In the genomic region with DNA sequence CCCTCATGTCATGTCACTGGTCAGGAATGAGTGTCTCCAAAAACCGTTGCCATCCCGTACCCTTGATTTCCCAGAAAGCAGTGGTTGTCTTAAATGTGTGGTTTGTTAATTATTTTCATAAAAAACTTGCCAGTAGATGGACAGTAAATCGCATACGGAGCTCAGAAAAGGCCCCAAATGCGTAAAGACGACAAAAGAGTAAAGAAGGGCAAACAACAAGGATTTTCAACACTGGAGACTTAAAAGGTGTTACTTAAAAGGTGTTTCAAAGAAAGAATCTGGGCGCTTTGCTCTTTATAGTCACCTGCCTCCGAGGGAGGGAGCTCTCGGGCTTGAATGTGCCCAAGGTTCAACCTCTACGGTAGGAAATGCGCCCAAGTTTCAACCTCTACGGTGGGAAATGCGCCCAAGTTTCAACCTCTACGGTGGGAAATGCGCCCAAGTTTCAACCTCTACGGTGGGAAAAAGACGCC, we compare ENCODE assay signal across 8 cellular contexts. TPM values are rescaled to one million over a fixed set of nuclear protein-coding genes. Genes with fewer than 3 reads are reported as not detected.
DNase-seq lines count a peak whose midpoint lies in the region; ATAC-seq, FAIRE-seq and TF ChIP-seq lines count a peak whose summit lies in the region.

No MANE protein-coding gene starts in this region.

- no peak for TF ChIP-seq CTCF in upper lobe of right lung (IDR thresholded peaks at IDR 0.05)

- peaks cover 13% of the 10 kb centered on the region for H3K4me1 ChIP-seq in mononuclear cell (ENCODE audit: insufficient read depth, low read length)
- peaks cover 5% of the 10 kb centered on the region for H3K4me1 ChIP-seq in upper lobe of right lung

- H3K27ac ChIP-seq in upper lobe of right lung, result peak overlapping the region; percentile 96

- H3K36me3 ChIP-seq in upper lobe of right lung, result no peaks in the 10 kb centered on the region

- H3K27me3 ChIP-seq in mononuclear cell (ENCODE audit: insufficient read depth, low read length) (no peaks in the 10 kb centered on the region), upper lobe of right lung (no peaks in the 10 kb centered on the region)

- DNase-seq in HK-2 (ENCODE audit: unreplicated experiment), result peak; percentile 17
- DNase-seq in RPMI8226, result peak; percentile 73
- DNase-seq in upper lobe of right lung, result no peak
- DNase-seq in stimulated activated CD4-positive, alpha-beta T cell treated with anti-CD3 and anti-CD28 coated beads, Interleukin-4, amount 100 ng/mL, for 1 hour, result no peak

- peak; percentile 24 for ATAC-seq in GM21367 (IDR thresholded peaks at IDR 0.05; ENCODE audit: unreplicated experiment)
- peak; percentile 60 for ATAC-seq in upper lobe of right lung

- no peaks in the 10 kb centered on the region for H3K9me3 ChIP-seq in mononuclear cell (ENCODE audit: low read depth, low read length)
- no peaks in the 10 kb centered on the region for H3K9me3 ChIP-seq in upper lobe of right lung

- FAIRE-seq in G401.6 (lab: Jason Lieb, UNC) (peak; percentile 69), endometrium (lab: Jason Lieb, UNC) (peak; percentile 4)

- intact Hi-C loops in upper lobe of right lung (cut with DNase I), result no loop called here

- H3K4me3 ChIP-seq in mononuclear cell (ENCODE audit: low read length) (peak overlapping the region; percentile 53), upper lobe of right lung (peak overlapping the region; percentile 81)

RNA-seq across cellular contexts. Expression of a gene that starts 0.7 kb away (rescaled TPM):
- total RNA-seq in mononuclear cell, result 6.4 TPM
- 7.8 TPM for total RNA-seq in upper lobe of right lung

RNA-seq across cellular contexts. Expression of a gene that starts 59.5 kb away (rescaled TPM):
- total RNA-seq in mononuclear cell, result 660 TPM
- total RNA-seq in upper lobe of right lung, result 353 TPM

Comparison
In these comparisons a context has a peak if more than half of its experiments do, and no peak if none do; other contexts are left out.
1. DNase-seq: peak in HK-2 (single experiment) and RPMI8226 (single experiment); none in upper lobe of right lung (single experiment) and stimulated activated CD4-positive, alpha-beta T cell treated with anti-CD3 and anti-CD28 coated beads, Interleukin-4, amount 100 ng/mL, for 1 hour (single experiment).